1 cellular context compared by ENCODE assay signal in the genomic region with DNA sequence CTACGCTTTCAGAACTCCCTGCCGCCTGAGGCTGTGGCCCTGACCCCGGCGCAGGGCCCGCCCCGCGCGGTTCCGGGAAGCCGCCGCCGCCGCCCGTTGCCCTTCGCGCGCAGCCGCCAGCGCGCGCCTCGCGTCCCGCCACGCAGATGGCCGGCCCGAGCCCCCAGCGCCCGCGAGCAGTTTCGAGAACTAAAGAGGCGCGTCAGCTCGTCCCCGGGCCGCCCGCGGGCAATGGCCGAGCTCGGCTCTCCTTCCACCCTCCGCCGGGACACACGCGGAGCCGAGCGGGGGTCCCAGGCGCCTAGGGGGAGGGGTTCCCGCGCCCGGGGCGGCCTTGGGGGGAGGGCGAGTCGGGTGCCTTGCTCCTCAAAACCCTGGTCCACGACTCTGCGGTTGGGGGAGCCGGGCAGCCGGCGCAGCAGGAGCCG.
TF ChIP-seq lines count a peak whose summit lies in the region.

No MANE protein-coding gene starts in this region.

TF ChIP-seq in K562, 482 proteins besides CTCF, POLR2A, EP300 and RAD21 (continues in another document):
- no peak for TF ChIP-seq ZNF12 (CRISPR knock-in tag; IDR thresholded peaks at IDR 0.05)
- TF ChIP-seq, protein P1, sequence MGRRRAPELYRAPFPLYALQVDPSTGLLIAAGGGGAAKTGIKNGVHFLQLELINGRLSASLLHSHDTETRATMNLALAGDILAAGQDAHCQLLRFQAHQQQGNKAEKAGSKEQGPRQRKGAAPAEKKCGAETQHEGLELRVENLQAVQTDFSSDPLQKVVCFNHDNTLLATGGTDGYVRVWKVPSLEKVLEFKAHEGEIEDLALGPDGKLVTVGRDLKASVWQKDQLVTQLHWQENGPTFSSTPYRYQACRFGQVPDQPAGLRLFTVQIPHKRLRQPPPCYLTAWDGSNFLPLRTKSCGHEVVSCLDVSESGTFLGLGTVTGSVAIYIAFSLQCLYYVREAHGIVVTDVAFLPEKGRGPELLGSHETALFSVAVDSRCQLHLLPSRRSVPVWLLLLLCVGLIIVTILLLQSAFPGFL (CRISPR knock-in tag; IDR thresholded peaks at IDR 0.05), result no peak
- TF ChIP-seq, protein P2, sequence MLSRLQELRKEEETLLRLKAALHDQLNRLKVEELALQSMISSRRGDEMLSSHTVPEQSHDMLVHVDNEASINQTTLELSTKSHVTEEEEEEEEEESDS (CRISPR knock-in tag; IDR thresholded peaks at IDR 0.05), result no peak
- TF ChIP-seq KDM5B (IDR thresholded peaks at IDR 0.05; ENCODE audit: insufficient replicate concordance, low read depth, low read length), result peak; percentile 15
- TF ChIP-seq ZNF512 (tag; IDR thresholded peaks at IDR 0.05), result no peak
- TF ChIP-seq SIN3A (IDR thresholded peaks at IDR 0.05; ENCODE audit: borderline replicate concordance in 2 of 2, control insufficient read depth in 1 of 2, low read depth in 2 of 2, low read length in 2 of 2), result peak in 1 of 2 experiments; percentile 64; a peak in 3 of 4 replicates
- no peak for TF ChIP-seq ZNF77 (CRISPR knock-in tag; IDR thresholded peaks at IDR 0.05)
- TF ChIP-seq, protein P3, sequence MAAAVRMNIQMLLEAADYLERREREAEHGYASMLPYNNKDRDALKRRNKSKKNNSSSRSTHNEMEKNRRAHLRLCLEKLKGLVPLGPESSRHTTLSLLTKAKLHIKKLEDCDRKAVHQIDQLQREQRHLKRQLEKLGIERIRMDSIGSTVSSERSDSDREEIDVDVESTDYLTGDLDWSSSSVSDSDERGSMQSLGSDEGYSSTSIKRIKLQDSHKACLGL (CRISPR knock-in tag; IDR thresholded peaks at IDR 0.05; ENCODE audit: borderline replicate concordance, poor library complexity, severe bottlenecking), result peak; percentile 19
- no peak for TF ChIP-seq STAG1 (CRISPR knock-in tag; IDR thresholded peaks at IDR 0.05; ENCODE audit: borderline replicate concordance)
- TF ChIP-seq, protein P4, sequence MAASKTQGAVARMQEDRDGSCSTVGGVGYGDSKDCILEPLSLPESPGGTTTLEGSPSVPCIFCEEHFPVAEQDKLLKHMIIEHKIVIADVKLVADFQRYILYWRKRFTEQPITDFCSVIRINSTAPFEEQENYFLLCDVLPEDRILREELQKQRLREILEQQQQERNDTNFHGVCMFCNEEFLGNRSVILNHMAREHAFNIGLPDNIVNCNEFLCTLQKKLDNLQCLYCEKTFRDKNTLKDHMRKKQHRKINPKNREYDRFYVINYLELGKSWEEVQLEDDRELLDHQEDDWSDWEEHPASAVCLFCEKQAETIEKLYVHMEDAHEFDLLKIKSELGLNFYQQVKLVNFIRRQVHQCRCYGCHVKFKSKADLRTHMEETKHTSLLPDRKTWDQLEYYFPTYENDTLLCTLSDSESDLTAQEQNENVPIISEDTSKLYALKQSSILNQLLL (CRISPR knock-in tag; IDR thresholded peaks at IDR 0.05; ENCODE audit: borderline replicate concordance), result no peak
- peak; percentile 41; the same call in 1 of the 2 replicates for TF ChIP-seq KAT7 (CRISPR knock-in tag; IDR thresholded peaks at IDR 0.05; ENCODE audit: borderline replicate concordance)
- no peak for TF ChIP-seq ARID3B (CRISPR knock-in tag; IDR thresholded peaks at IDR 0.05; ENCODE audit: borderline replicate concordance)
- TF ChIP-seq RNF2 (IDR thresholded peaks at IDR 0.05), result no peak
- TF ChIP-seq, protein P5, sequence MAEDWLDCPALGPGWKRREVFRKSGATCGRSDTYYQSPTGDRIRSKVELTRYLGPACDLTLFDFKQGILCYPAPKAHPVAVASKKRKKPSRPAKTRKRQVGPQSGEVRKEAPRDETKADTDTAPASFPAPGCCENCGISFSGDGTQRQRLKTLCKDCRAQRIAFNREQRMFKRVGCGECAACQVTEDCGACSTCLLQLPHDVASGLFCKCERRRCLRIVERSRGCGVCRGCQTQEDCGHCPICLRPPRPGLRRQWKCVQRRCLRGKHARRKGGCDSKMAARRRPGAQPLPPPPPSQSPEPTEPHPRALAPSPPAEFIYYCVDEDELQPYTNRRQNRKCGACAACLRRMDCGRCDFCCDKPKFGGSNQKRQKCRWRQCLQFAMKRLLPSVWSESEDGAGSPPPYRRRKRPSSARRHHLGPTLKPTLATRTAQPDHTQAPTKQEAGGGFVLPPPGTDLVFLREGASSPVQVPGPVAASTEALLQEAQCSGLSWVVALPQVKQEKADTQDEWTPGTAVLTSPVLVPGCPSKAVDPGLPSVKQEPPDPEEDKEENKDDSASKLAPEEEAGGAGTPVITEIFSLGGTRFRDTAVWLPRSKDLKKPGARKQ (CRISPR knock-in tag; IDR thresholded peaks at IDR 0.05), result no peak
- no peak for TF ChIP-seq MAFK (IDR thresholded peaks at IDR 0.05; ENCODE audit: low read length)
- TF ChIP-seq FIP1L1 (IDR thresholded peaks at IDR 0.05; ENCODE audit: low read depth, low read length, poor library complexity, severe bottlenecking), result peak; percentile 62
- TF ChIP-seq RFX7 (CRISPR knock-in tag; IDR thresholded peaks at IDR 0.05), result no peak
- peak; percentile 90 for TF ChIP-seq POLR2G (IDR thresholded peaks at IDR 0.05; ENCODE audit: low read depth, low read length)
- TF ChIP-seq ARID4B (CRISPR knock-in tag; IDR thresholded peaks at IDR 0.05), result no peak
- TF ChIP-seq CBX1 (IDR thresholded peaks at IDR 0.05; ENCODE audit: low read depth), result no peak
- no peak for TF ChIP-seq ZNF444 (CRISPR knock-in tag; IDR thresholded peaks at IDR 0.05)
- TF ChIP-seq KDM2B (CRISPR knock-in tag; IDR thresholded peaks at IDR 0.05), result no peak
- TF ChIP-seq MAZ (CRISPR knock-in tag; conservative IDR thresholded peaks at IDR 0.05 in 1 of 2, IDR thresholded peaks at IDR 0.05 in 1 of 2), result peak in 1 of 2 experiments; percentile 57; a peak in 2 of 4 replicates
- TF ChIP-seq, protein P6, sequence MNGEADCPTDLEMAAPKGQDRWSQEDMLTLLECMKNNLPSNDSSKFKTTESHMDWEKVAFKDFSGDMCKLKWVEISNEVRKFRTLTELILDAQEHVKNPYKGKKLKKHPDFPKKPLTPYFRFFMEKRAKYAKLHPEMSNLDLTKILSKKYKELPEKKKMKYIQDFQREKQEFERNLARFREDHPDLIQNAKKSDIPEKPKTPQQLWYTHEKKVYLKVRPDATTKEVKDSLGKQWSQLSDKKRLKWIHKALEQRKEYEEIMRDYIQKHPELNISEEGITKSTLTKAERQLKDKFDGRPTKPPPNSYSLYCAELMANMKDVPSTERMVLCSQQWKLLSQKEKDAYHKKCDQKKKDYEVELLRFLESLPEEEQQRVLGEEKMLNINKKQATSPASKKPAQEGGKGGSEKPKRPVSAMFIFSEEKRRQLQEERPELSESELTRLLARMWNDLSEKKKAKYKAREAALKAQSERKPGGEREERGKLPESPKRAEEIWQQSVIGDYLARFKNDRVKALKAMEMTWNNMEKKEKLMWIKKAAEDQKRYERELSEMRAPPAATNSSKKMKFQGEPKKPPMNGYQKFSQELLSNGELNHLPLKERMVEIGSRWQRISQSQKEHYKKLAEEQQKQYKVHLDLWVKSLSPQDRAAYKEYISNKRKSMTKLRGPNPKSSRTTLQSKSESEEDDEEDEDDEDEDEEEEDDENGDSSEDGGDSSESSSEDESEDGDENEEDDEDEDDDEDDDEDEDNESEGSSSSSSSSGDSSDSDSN (IDR thresholded peaks at IDR 0.05; ENCODE audit: borderline replicate concordance in 1 of 2, low read depth in 2 of 2, low read length in 2 of 2), result peak; percentile 76 to 78; a peak in 1 of 4 replicates
- no peak for TF ChIP-seq E2F5 (CRISPR knock-in tag; IDR thresholded peaks at IDR 0.05)
- TF ChIP-seq, protein P7, sequence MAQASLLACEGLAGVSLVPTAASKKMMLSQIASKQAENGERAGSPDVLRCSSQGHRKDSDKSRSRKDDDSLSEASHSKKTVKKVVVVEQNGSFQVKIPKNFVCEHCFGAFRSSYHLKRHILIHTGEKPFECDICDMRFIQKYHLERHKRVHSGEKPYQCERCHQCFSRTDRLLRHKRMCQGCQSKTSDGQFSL (CRISPR knock-in tag; IDR thresholded peaks at IDR 0.05), result peak; percentile 69
- TF ChIP-seq, protein P7 (tag; IDR thresholded peaks at IDR 0.05), result no peak
- TF ChIP-seq KAT2B (IDR thresholded peaks at IDR 0.05; ENCODE audit: low read depth, low read length), result no peak
- no peak for TF ChIP-seq CBFA2T2 (conservative IDR thresholded peaks at IDR 0.05)
- TF ChIP-seq, protein P8, sequence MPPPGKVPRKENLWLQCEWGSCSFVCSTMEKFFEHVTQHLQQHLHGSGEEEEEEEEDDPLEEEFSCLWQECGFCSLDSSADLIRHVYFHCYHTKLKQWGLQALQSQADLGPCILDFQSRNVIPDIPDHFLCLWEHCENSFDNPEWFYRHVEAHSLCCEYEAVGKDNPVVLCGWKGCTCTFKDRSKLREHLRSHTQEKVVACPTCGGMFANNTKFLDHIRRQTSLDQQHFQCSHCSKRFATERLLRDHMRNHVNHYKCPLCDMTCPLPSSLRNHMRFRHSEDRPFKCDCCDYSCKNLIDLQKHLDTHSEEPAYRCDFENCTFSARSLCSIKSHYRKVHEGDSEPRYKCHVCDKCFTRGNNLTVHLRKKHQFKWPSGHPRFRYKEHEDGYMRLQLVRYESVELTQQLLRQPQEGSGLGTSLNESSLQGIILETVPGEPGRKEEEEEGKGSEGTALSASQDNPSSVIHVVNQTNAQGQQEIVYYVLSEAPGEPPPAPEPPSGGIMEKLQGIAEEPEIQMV (tag; conservative IDR thresholded peaks at IDR 0.05; ENCODE audit: low read depth), result no peak
- no peak for TF ChIP-seq SIX5 (IDR thresholded peaks at IDR 0.05; ENCODE audit: borderline replicate concordance in 1 of 2, insufficient read depth in 1 of 2, low read depth in 1 of 2, low read length in 2 of 2)
- TF ChIP-seq, protein P9, sequence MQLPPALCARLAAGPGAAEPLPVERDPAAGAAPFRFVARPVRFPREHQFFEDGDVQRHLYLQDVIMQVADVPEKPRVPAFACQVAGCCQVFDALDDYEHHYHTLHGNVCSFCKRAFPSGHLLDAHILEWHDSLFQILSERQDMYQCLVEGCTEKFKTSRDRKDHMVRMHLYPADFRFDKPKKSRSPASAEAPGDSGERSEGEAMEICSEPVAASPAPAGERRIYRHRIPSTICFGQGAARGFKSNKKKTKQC (CRISPR knock-in tag; IDR thresholded peaks at IDR 0.05), result peak; percentile 34; the same call in 1 of the 2 replicates
- no peak for TF ChIP-seq ZC3H11A (IDR thresholded peaks at IDR 0.05; ENCODE audit: low read depth, low read length)
- no peak for TF ChIP-seq RCOR1 (IDR thresholded peaks at IDR 0.05; ENCODE audit: borderline replicate concordance in 1 of 2, low read depth in 2 of 2, low read length in 2 of 2)
- peak; percentile 88; the same call in 1 of the 2 replicates for TF ChIP-seq RBFOX2 (IDR thresholded peaks at IDR 0.05; ENCODE audit: low read depth, low read length)
